Comparison of ENCODE assay signal across 1 cellular context in the genomic region with DNA sequence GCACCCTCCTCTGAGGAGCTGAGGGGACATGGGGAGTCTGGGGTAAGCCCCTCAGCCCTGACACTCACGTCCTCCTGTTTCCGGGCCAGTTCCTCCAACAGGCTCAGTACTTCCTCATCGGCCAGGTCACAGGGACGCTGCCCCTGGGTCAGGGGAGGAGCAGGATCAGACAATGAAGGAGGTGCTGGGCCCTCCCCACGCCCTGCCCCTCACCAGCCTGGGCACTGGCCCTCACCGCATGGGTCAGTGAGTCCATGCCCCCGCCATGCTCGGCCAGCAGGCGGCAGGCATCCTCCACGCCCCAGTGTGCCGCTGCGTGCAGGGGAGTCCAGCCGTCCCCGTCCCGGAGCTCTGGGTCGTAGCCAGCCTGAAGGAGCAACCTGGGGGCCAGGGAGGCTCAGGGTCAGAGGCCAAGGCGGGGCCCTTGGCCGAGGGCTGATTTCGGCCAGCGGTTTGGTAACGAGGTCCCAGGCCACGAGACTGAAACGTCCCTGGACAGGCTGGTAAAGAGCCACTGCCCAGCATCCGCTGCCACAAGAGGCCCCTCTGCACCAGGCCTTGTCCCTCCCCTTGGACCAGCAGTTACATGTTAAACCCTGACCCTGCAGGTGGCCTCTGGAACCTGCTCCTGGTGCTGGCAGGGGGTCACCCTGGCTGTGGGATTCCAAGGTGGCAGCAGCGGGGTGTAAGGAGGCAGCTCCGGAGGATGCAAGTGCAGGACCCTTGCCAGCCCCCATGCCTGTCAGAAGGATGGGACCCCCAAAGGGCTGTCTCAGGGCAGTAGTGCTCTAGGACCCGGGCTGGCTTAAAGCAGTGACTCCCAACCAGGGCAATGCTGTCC.
TF ChIP-seq lines count a peak whose summit lies in the region.

No MANE protein-coding gene starts in this region.

TF ChIP-seq in GM23338, 12 proteins besides CTCF, POLR2A, EP300 and RAD21 (continued from another document):
- no peak for TF ChIP-seq ZNF114 (CRISPR knock-in tag; IDR thresholded peaks at IDR 0.05)
- TF ChIP-seq EZH2 (IDR thresholded peaks at IDR 0.05; ENCODE audit: low read depth, unreplicated experiment): no peak
- no peak for TF ChIP-seq JUNB (IDR thresholded peaks at IDR 0.05; ENCODE audit: unreplicated experiment)
- TF ChIP-seq, protein P1, sequence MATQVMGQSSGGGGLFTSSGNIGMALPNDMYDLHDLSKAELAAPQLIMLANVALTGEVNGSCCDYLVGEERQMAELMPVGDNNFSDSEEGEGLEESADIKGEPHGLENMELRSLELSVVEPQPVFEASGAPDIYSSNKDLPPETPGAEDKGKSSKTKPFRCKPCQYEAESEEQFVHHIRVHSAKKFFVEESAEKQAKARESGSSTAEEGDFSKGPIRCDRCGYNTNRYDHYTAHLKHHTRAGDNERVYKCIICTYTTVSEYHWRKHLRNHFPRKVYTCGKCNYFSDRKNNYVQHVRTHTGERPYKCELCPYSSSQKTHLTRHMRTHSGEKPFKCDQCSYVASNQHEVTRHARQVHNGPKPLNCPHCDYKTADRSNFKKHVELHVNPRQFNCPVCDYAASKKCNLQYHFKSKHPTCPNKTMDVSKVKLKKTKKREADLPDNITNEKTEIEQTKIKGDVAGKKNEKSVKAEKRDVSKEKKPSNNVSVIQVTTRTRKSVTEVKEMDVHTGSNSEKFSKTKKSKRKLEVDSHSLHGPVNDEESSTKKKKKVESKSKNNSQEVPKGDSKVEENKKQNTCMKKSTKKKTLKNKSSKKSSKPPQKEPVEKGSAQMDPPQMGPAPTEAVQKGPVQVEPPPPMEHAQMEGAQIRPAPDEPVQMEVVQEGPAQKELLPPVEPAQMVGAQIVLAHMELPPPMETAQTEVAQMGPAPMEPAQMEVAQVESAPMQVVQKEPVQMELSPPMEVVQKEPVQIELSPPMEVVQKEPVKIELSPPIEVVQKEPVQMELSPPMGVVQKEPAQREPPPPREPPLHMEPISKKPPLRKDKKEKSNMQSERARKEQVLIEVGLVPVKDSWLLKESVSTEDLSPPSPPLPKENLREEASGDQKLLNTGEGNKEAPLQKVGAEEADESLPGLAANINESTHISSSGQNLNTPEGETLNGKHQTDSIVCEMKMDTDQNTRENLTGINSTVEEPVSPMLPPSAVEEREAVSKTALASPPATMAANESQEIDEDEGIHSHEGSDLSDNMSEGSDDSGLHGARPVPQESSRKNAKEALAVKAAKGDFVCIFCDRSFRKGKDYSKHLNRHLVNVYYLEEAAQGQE (IDR thresholded peaks at IDR 0.05; ENCODE audit: unreplicated experiment): no peak
- TF ChIP-seq, protein P2, sequence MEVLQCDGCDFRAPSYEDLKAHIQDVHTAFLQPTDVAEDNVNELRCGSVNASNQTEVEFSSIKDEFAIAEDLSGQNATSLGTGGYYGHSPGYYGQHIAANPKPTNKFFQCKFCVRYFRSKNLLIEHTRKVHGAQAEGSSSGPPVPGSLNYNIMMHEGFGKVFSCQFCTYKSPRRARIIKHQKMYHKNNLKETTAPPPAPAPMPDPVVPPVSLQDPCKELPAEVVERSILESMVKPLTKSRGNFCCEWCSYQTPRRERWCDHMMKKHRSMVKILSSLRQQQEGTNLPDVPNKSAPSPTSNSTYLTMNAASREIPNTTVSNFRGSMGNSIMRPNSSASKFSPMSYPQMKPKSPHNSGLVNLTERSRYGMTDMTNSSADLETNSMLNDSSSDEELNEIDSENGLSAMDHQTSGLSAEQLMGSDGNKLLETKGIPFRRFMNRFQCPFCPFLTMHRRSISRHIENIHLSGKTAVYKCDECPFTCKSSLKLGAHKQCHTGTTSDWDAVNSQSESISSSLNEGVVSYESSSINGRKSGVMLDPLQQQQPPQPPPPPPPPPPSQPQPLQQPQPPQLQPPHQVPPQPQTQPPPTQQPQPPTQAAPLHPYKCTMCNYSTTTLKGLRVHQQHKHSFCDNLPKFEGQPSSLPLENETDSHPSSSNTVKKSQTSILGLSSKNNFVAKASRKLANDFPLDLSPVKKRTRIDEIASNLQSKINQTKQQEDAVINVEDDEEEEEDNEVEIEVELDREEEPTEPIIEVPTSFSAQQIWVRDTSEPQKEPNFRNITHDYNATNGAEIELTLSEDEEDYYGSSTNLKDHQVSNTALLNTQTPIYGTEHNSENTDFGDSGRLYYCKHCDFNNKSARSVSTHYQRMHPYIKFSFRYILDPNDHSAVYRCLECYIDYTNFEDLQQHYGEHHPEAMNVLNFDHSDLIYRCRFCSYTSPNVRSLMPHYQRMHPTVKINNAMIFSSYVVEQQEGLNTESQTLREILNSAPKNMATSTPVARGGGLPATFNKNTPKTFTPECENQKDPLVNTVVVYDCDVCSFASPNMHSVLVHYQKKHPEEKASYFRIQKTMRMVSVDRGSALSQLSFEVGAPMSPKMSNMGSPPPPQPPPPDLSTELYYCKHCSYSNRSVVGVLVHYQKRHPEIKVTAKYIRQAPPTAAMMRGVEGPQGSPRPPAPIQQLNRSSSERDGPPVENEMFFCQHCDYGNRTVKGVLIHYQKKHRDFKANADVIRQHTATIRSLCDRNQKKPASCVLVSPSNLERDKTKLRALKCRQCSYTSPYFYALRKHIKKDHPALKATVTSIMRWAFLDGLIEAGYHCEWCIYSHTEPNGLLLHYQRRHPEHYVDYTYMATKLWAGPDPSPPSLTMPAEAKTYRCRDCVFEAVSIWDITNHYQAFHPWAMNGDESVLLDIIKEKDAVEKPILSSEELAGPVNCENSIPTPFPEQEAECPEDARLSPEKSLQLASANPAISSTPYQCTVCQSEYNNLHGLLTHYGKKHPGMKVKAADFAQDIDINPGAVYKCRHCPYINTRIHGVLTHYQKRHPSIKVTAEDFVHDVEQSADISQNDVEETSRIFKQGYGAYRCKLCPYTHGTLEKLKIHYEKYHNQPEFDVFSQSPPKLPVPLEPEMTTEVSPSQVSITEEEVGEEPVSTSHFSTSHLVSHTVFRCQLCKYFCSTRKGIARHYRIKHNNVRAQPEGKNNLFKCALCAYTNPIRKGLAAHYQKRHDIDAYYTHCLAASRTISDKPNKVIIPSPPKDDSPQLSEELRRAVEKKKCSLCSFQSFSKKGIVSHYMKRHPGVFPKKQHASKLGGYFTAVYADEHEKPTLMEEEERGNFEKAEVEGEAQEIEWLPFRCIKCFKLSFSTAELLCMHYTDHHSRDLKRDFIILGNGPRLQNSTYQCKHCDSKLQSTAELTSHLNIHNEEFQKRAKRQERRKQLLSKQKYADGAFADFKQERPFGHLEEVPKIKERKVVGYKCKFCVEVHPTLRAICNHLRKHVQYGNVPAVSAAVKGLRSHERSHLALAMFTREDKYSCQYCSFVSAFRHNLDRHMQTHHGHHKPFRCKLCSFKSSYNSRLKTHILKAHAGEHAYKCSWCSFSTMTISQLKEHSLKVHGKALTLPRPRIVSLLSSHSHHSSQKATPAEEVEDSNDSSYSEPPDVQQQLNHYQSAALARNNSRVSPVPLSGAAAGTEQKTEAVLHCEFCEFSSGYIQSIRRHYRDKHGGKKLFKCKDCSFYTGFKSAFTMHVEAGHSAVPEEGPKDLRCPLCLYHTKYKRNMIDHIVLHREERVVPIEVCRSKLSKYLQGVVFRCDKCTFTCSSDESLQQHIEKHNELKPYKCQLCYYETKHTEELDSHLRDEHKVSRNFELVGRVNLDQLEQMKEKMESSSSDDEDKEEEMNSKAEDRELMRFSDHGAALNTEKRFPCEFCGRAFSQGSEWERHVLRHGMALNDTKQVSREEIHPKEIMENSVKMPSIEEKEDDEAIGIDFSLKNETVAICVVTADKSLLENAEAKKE (CRISPR knock-in tag; IDR thresholded peaks at IDR 0.05): no peak
- no peak for TF ChIP-seq STAT1 (IDR thresholded peaks at IDR 0.05; ENCODE audit: unreplicated experiment)
